8 cellular contexts compared by ENCODE assay signal in the genomic region with DNA sequence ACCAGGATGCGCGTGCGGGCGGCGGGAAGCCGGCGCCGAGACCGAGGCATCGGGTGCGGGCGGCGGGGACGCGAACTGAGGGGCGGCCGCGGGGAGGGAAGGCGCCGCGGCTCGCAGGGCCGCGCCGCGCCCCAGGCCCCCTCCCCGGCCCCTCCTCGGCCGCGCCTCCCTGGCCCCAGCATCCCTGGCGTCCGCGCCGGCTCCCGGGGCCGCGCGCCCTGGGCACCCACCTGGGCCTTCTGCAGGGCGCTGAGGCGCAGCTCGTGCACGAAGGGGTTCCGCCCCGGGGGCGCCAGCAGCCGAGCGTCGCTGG. TPM values are rescaled to one million over a fixed set of nuclear protein-coding genes. Genes with fewer than 3 reads are reported as not detected.
A peak's percentile ranks its signal among the peaks of the same experiment; 100 is the strongest.
DNase-seq lines count a peak whose midpoint lies in the region; ATAC-seq and TF ChIP-seq lines count a peak whose summit lies in the region.

No MANE protein-coding gene starts in this region.

- H3K27ac ChIP-seq in HUES48 (ENCODE audit: low read depth, low read length) (no peak overlapping the region), breast epithelium (peak overlapping the region in 1 of 2 donors; percentile 94)

- no peaks in the 10 kb centered on the region for H3K9me3 ChIP-seq in ES-I3 (ENCODE audit: control insufficient read depth, insufficient read depth, low read length)
- no peaks in the 10 kb centered on the region for H3K9me3 ChIP-seq in HUES48 (ENCODE audit: control insufficient read depth, insufficient read depth, low read length)
- no peaks in the 10 kb centered on the region for H3K9me3 ChIP-seq in breast epithelium
- H3K9me3 ChIP-seq in mononuclear cell (ENCODE audit: low read depth, low read length) = no peaks in the 10 kb centered on the region

- intact Hi-C loops in breast epithelium (cut with DNase I; ENCODE audit: low total_unique reads) = no loop called here

- H3K27me3 ChIP-seq in HUES48 (ENCODE audit: control insufficient read depth, insufficient read depth, low read length) = no peaks in the 10 kb centered on the region
- no peaks in the 10 kb centered on the region for H3K27me3 ChIP-seq in breast epithelium
- no peaks in the 10 kb centered on the region for H3K27me3 ChIP-seq in mononuclear cell (ENCODE audit: insufficient read depth, low read length)

- H3K36me3 ChIP-seq in ES-I3 (ENCODE audit: insufficient read depth, low read length) = peaks cover 13% of the 10 kb centered on the region
- peaks cover 25% of the 10 kb centered on the region for H3K36me3 ChIP-seq in HUES48 (ENCODE audit: control insufficient read depth, insufficient read depth, low read length)
- H3K36me3 ChIP-seq in breast epithelium = no peaks in the 10 kb centered on the region

- H3K4me1 ChIP-seq in ES-I3 (ENCODE audit: insufficient read depth, low read length) (peaks cover 9% of the 10 kb centered on the region; the same call in 1 of the 2 replicates), HUES48 (ENCODE audit: control insufficient read depth, insufficient read depth, low read length) (peaks cover 26% of the 10 kb centered on the region), breast epithelium (no peaks in the 10 kb centered on the region), mononuclear cell (ENCODE audit: insufficient read depth, low read length) (peaks cover 33% of the 10 kb centered on the region)

- no peak for TF ChIP-seq POLR2A in breast epithelium (IDR thresholded peaks at IDR 0.05)

- DNase-seq in breast epithelium (ENCODE audit: low spot score in 2 of 2) (no peak), left lobe of liver (ENCODE audit: low spot score) (no peak), superior temporal gyrus (ENCODE audit: extremely low spot score) (no peak)

- H3K9ac ChIP-seq in ES-I3 (ENCODE audit: low read depth, low read length) (peak overlapping the region; percentile 76), HUES48 (ENCODE audit: low read depth, low read length) (no peak overlapping the region; the same call in 1 of the 2 replicates)

- peak overlapping the region; percentile 79 for H3K4me3 ChIP-seq in HUES48 (ENCODE audit: low read depth, low read length)
- peak overlapping the region; percentile 77 to 99 (median 80) for H3K4me3 ChIP-seq in breast epithelium
- peak overlapping the region; percentile 58 for H3K4me3 ChIP-seq in mononuclear cell (ENCODE audit: low read length)

- ATAC-seq in GM21447 (IDR thresholded peaks at IDR 0.05; ENCODE audit: unreplicated experiment) = peak; percentile 21
- no peak for ATAC-seq in left lobe of liver
- ATAC-seq in HG03378 (IDR thresholded peaks at IDR 0.05; ENCODE audit: unreplicated experiment) = no peak

- no peak for TF ChIP-seq CTCF in breast epithelium (IDR thresholded peaks at IDR 0.05)

RNA-seq across cellular contexts. Expression of a gene that starts 0.3 kb away (rescaled TPM):
- 10 to 100 TPM; 19.4 to 39.3 (median 21.4) TPM for total RNA-seq in breast epithelium
- total RNA-seq in mononuclear cell = 27.1 TPM
- 8.9 TPM for total RNA-seq in left lobe of liver
